Comparison of ENCODE assay signal across 21 cellular contexts in the genomic region with DNA sequence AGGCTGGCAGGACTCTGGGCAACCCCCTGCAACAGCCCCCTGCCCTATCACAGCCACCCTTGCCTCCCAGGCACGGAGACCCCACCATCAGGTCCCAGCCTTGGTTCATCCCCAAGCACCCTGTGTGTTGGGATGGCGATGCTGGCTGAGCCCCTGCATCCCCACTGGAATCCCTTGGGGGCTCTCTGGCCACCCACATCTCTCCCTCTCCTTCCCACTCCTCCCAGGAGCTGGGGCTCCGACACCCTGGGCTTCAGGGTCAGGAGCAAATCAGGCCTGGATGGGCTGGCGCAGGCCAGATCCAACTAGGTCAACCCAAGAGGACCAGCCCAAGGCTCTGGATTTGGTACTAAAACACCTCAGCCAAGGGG. TPM values are rescaled to one million over a fixed set of nuclear protein-coding genes. Genes with fewer than 3 reads are reported as not detected.
DNase-seq lines count a peak whose midpoint lies in the region; ATAC-seq and TF ChIP-seq lines count a peak whose summit lies in the region.
"Had no signal": no experiment of that assay in that cellular context is flagged by ENCODE, and none has a peak within 500 bp of the region (broad histone marks: within the 10 kb centered on the region; RNA-seq: fewer than 3 reads in every experiment).

No MANE protein-coding gene starts in this region.

- no peaks in the 10 kb centered on the region for H3K4me1 ChIP-seq in endodermal cell (ENCODE audit: control insufficient read depth, insufficient read depth, low read length)
- H3K4me1 ChIP-seq in CD4-positive, alpha-beta memory T cell (ENCODE audit: insufficient read depth, low read length): no peaks in the 10 kb centered on the region

- WGBS in endodermal cell (ENCODE audit: insufficient coverage in 1 of 2, insufficient read length in 1 of 2), 2 experiments: 70% methylated on average over 4 of the region's 4 CpGs; no CpG with 5 or more reads in 1 of the 2 experiments

- H3K9me3 ChIP-seq in endodermal cell (ENCODE audit: control insufficient read depth, low read length): no peaks in the 10 kb centered on the region
- H3K9me3 ChIP-seq in CD4-positive, alpha-beta memory T cell (ENCODE audit: control insufficient read depth in 1 of 2, low read length in 2 of 2): no peaks in the 10 kb centered on the region

- peak; percentile 5 for DNase-seq in activated CD4-positive, alpha-beta memory T cell treated with anti-CD3 and anti-CD28 coated beads, Interleukin-2, amount 10 ng/mL, durations not matched to agents 7 days and 5 days
- no peak for DNase-seq in activated CD4-positive, alpha-beta memory T cell treated with anti-CD3 and anti-CD28 coated beads for 36 hours
- DNase-seq in activated T-helper 2 cell treated with anti-CD3 and anti-CD28 coated beads, Interferon-gamma antibody, Interleukin-2, Interleukin-4, amounts not matched to agents 10 μg/mL and 5 μg/mL and 100 μg/mL, durations not matched to agents 14 hours and 24 hours and 36 hours (ENCODE audit: low spot score): peak; percentile 2
- DNase-seq in endodermal cell (peak; percentile 30), osteocyte (ENCODE audit: extremely low spot score, unreplicated experiment) (peak; percentile 19), NCI-H2171 (lab: John Stamatoyannopoulos, UW) (no peak)
- no peak for DNase-seq in CD4-positive, alpha-beta memory T cell
- DNase-seq: CD4-positive, CD25-positive, alpha-beta regulatory T cell; DMS 273 treated with DMSO at 0.1 percent for 48 hours; DMS79; EL; GDM1; GOT3; HCEC 1CT had no signal

- H3K27me3 ChIP-seq in endodermal cell (ENCODE audit: control insufficient read depth, insufficient read depth, low read length, poor library complexity, severe bottlenecking): no peaks in the 10 kb centered on the region
- no peaks in the 10 kb centered on the region for H3K27me3 ChIP-seq in CD4-positive, alpha-beta memory T cell (ENCODE audit: insufficient read depth, low read length)

- CTCF ChIA-PET in activated CD4-positive, alpha-beta memory T cell treated with anti-CD3 and anti-CD28 coated beads, Interleukin-2, amount 10 ng/mL, durations not matched to agents 7 days and 5 days (lab: Charles Lee): no interaction called here
- CTCF ChIA-PET in activated CD4-positive, alpha-beta memory T cell treated with anti-CD3 and anti-CD28 coated beads for 36 hours (lab: Charles Lee): no interaction called here
- CTCF ChIA-PET in CD4-positive, alpha-beta memory T cell (lab: Charles Lee; ENCODE audit: partially characterized antibody): no interaction called here

- intact Hi-C loops in activated CD4-positive, alpha-beta memory T cell treated with anti-CD3 and anti-CD28 coated beads for 36 hours (cut with micrococcal nuclease): no loop called here
- intact Hi-C loops in activated T-helper 2 cell treated with anti-CD3 and anti-CD28 coated beads, Interferon-gamma antibody, Interleukin-2, Interleukin-4, amounts not matched to agents 10 μg/mL and 5 μg/mL and 100 μg/mL, durations not matched to agents 14 hours and 24 hours and 36 hours (cut with micrococcal nuclease): no loop called here
- intact Hi-C loops in CD4-positive, alpha-beta memory T cell (cut with micrococcal nuclease): no loop called here

- ATAC-seq in GM21390 (IDR thresholded peaks at IDR 0.05; ENCODE audit: unreplicated experiment): no peak
- ATAC-seq: GM12878 had no signal

- no peaks in the 10 kb centered on the region for H3K36me3 ChIP-seq in endodermal cell (ENCODE audit: control insufficient read depth, insufficient read depth, low read length)
- H3K36me3 ChIP-seq in CD4-positive, alpha-beta memory T cell (ENCODE audit: insufficient read depth, low read length): no peaks in the 10 kb centered on the region
- H3K36me3 ChIP-seq: BLaER1 had no signal

- no peaks in the 10 kb centered on the region for H3K4me1 Mint-ChIP-seq in activated CD4-positive, alpha-beta memory T cell treated with anti-CD3 and anti-CD28 coated beads, Interleukin-2, amount 10 ng/mL, durations not matched to agents 7 days and 5 days
- no peaks in the 10 kb centered on the region for H3K4me1 Mint-ChIP-seq in activated CD4-positive, alpha-beta memory T cell treated with anti-CD3 and anti-CD28 coated beads for 36 hours (ENCODE audit: low read depth)
- H3K4me1 Mint-ChIP-seq in activated T-helper 2 cell treated with anti-CD3 and anti-CD28 coated beads, Interferon-gamma antibody, Interleukin-2, Interleukin-4, amounts not matched to agents 10 μg/mL and 5 μg/mL and 100 μg/mL, durations not matched to agents 14 hours and 24 hours and 36 hours (ENCODE audit: low read depth): no peaks in the 10 kb centered on the region
- H3K4me1 Mint-ChIP-seq in endodermal cell (no peaks in the 10 kb centered on the region), osteocyte (ENCODE audit: unreplicated experiment) (no peaks in the 10 kb centered on the region)
- H3K4me1 Mint-ChIP-seq in CD4-positive, alpha-beta memory T cell: peaks cover 0 to 4% (median 0%) of the 10 kb centered on the region in 4 donors
- H3K4me1 Mint-ChIP-seq: B cell; CD4-positive, CD25-positive, alpha-beta regulatory T cell; CD8-positive, alpha-beta memory T cell had no signal

- H3K4me3 Mint-ChIP-seq in activated CD4-positive, alpha-beta memory T cell treated with anti-CD3 and anti-CD28 coated beads, Interleukin-2, amount 10 ng/mL, durations not matched to agents 7 days and 5 days: no peak overlapping the region
- H3K4me3 Mint-ChIP-seq in activated CD4-positive, alpha-beta memory T cell treated with anti-CD3 and anti-CD28 coated beads for 36 hours: no peak overlapping the region
- no peak overlapping the region for H3K4me3 Mint-ChIP-seq in activated T-helper 2 cell treated with anti-CD3 and anti-CD28 coated beads, Interferon-gamma antibody, Interleukin-2, Interleukin-4, amounts not matched to agents 10 μg/mL and 5 μg/mL and 100 μg/mL, durations not matched to agents 14 hours and 24 hours and 36 hours (ENCODE audit: low read depth)
- H3K4me3 Mint-ChIP-seq in endodermal cell (no peak overlapping the region), osteocyte (ENCODE audit: unreplicated experiment) (no peak overlapping the region)
- peak overlapping the region in 1 of 8 donors; percentile 23 for H3K4me3 Mint-ChIP-seq in CD4-positive, alpha-beta memory T cell
- H3K4me3 Mint-ChIP-seq: B cell; CD4-positive, CD25-positive, alpha-beta regulatory T cell; CD8-positive, alpha-beta memory T cell had no signal

- H3K27ac ChIP-seq in endodermal cell (ENCODE audit: low read depth, low read length): no peak overlapping the region
- no peak overlapping the region for H3K27ac ChIP-seq in CD4-positive, alpha-beta memory T cell (ENCODE audit: low read depth, low read length)
- H3K27ac ChIP-seq: 22Rv1, BLaER1, C4-2B had no signal

- no peak overlapping the region for H3K27ac Mint-ChIP-seq in activated CD4-positive, alpha-beta memory T cell treated with anti-CD3 and anti-CD28 coated beads, Interleukin-2, amount 10 ng/mL, durations not matched to agents 7 days and 5 days
- H3K27ac Mint-ChIP-seq in activated CD4-positive, alpha-beta memory T cell treated with anti-CD3 and anti-CD28 coated beads for 36 hours: no peak overlapping the region
- no peak overlapping the region for H3K27ac Mint-ChIP-seq in activated T-helper 2 cell treated with anti-CD3 and anti-CD28 coated beads, Interferon-gamma antibody, Interleukin-2, Interleukin-4, amounts not matched to agents 10 μg/mL and 5 μg/mL and 100 μg/mL, durations not matched to agents 14 hours and 24 hours and 36 hours
- no peak overlapping the region for H3K27ac Mint-ChIP-seq in endodermal cell
- no peak overlapping the region for H3K27ac Mint-ChIP-seq in osteocyte (ENCODE audit: unreplicated experiment)
- H3K27ac Mint-ChIP-seq in CD4-positive, alpha-beta memory T cell: no peak overlapping the region
- H3K27ac Mint-ChIP-seq: B cell; CD8-positive, alpha-beta memory T cell had no signal

- POLR2A ChIA-PET in activated CD4-positive, alpha-beta memory T cell treated with anti-CD3 and anti-CD28 coated beads, Interleukin-2, amount 10 ng/mL, durations not matched to agents 7 days and 5 days (lab: Charles Lee): no interaction called here
- POLR2A ChIA-PET in activated CD4-positive, alpha-beta memory T cell treated with anti-CD3 and anti-CD28 coated beads for 36 hours (lab: Charles Lee): no interaction called here
- POLR2A ChIA-PET in CD4-positive, alpha-beta memory T cell (lab: Charles Lee; ENCODE audit: partially characterized antibody): no interaction called here

- peaks cover 5% of the 10 kb centered on the region for H3K36me3 Mint-ChIP-seq in activated CD4-positive, alpha-beta memory T cell treated with anti-CD3 and anti-CD28 coated beads, Interleukin-2, amount 10 ng/mL, durations not matched to agents 7 days and 5 days (ENCODE audit: low read depth)
- no peaks in the 10 kb centered on the region for H3K36me3 Mint-ChIP-seq in activated CD4-positive, alpha-beta memory T cell treated with anti-CD3 and anti-CD28 coated beads for 36 hours
- H3K36me3 Mint-ChIP-seq in activated T-helper 2 cell treated with anti-CD3 and anti-CD28 coated beads, Interferon-gamma antibody, Interleukin-2, Interleukin-4, amounts not matched to agents 10 μg/mL and 5 μg/mL and 100 μg/mL, durations not matched to agents 14 hours and 24 hours and 36 hours (ENCODE audit: low read depth): no peaks in the 10 kb centered on the region
- H3K36me3 Mint-ChIP-seq in endodermal cell (ENCODE audit: low read depth): peaks cover 14% of the 10 kb centered on the region
- H3K36me3 Mint-ChIP-seq in osteocyte (ENCODE audit: unreplicated experiment): peaks cover 8% of the 10 kb centered on the region
- H3K36me3 Mint-ChIP-seq in CD4-positive, alpha-beta memory T cell: no peaks in the 10 kb centered on the region

- H3K9me3 Mint-ChIP-seq in activated CD4-positive, alpha-beta memory T cell treated with anti-CD3 and anti-CD28 coated beads, Interleukin-2, amount 10 ng/mL, durations not matched to agents 7 days and 5 days: peaks cover 12% of the 10 kb centered on the region
- H3K9me3 Mint-ChIP-seq in activated CD4-positive, alpha-beta memory T cell treated with anti-CD3 and anti-CD28 coated beads for 36 hours: peaks cover 8% of the 10 kb centered on the region
- peaks cover 13% of the 10 kb centered on the region for H3K9me3 Mint-ChIP-seq in activated T-helper 2 cell treated with anti-CD3 and anti-CD28 coated beads, Interferon-gamma antibody, Interleukin-2, Interleukin-4, amounts not matched to agents 10 μg/mL and 5 μg/mL and 100 μg/mL, durations not matched to agents 14 hours and 24 hours and 36 hours
- H3K9me3 Mint-ChIP-seq in endodermal cell (no peaks in the 10 kb centered on the region), osteocyte (ENCODE audit: unreplicated experiment) (no peaks in the 10 kb centered on the region)
- peaks cover 0 to 3% (median 1%) of the 10 kb centered on the region in 8 donors for H3K9me3 Mint-ChIP-seq in CD4-positive, alpha-beta memory T cell

- H3K4me3 ChIP-seq in endodermal cell (ENCODE audit: low read length): no peak overlapping the region
- H3K4me3 ChIP-seq in CD4-positive, alpha-beta memory T cell (ENCODE audit: low read length in 2 of 2): no peak overlapping the region
- H3K4me3 ChIP-seq: BLaER1, GM12878 had no signal

- TF ChIP-seq CTCF in endodermal cell (conservative IDR thresholded peaks at IDR 0.05) (no peak), osteocyte (IDR thresholded peaks at IDR 0.05) (no peak)

- H3K9ac ChIP-seq in endodermal cell (ENCODE audit: extremely low read depth, low read length, poor library complexity, severe bottlenecking): no peak overlapping the region
- H3K9ac ChIP-seq: BLaER1 had no signal

- H3K27me3 Mint-ChIP-seq in activated CD4-positive, alpha-beta memory T cell treated with anti-CD3 and anti-CD28 coated beads, Interleukin-2, amount 10 ng/mL, durations not matched to agents 7 days and 5 days: peaks cover under 1% of the 10 kb centered on the region
- H3K27me3 Mint-ChIP-seq in activated CD4-positive, alpha-beta memory T cell treated with anti-CD3 and anti-CD28 coated beads for 36 hours: no peaks in the 10 kb centered on the region
- H3K27me3 Mint-ChIP-seq in activated T-helper 2 cell treated with anti-CD3 and anti-CD28 coated beads, Interferon-gamma antibody, Interleukin-2, Interleukin-4, amounts not matched to agents 10 μg/mL and 5 μg/mL and 100 μg/mL, durations not matched to agents 14 hours and 24 hours and 36 hours (ENCODE audit: low read depth): peaks cover 3% of the 10 kb centered on the region
- H3K27me3 Mint-ChIP-seq in endodermal cell (ENCODE audit: insufficient read depth) (no peaks in the 10 kb centered on the region), osteocyte (ENCODE audit: unreplicated experiment) (no peaks in the 10 kb centered on the region)
- H3K27me3 Mint-ChIP-seq in CD4-positive, alpha-beta memory T cell: peaks cover 0 to 2% of the 10 kb centered on the region in 2 donors
- H3K27me3 Mint-ChIP-seq: CD4-positive, CD25-positive, alpha-beta regulatory T cell had no signal

RNA-seq across cellular contexts. Expression of gene COL6A1, which starts 25.9 kb away (rescaled TPM):
- under 1 TPM; 0.08 to 0.33 TPM for total RNA-seq in activated CD4-positive, alpha-beta memory T cell treated with anti-CD3 and anti-CD28 coated beads, Interleukin-2, amount 10 ng/mL, durations not matched to agents 7 days and 5 days
- total RNA-seq in activated CD4-positive, alpha-beta memory T cell treated with anti-CD3 and anti-CD28 coated beads for 36 hours: under 1 TPM; 0.39 to 0.40 TPM
- total RNA-seq in activated T-helper 2 cell treated with anti-CD3 and anti-CD28 coated beads, Interferon-gamma antibody, Interleukin-2, Interleukin-4, amounts not matched to agents 10 μg/mL and 5 μg/mL and 100 μg/mL, durations not matched to agents 14 hours and 24 hours and 36 hours: 0.23 and 0.37 TPM in 2 replicates
- 100 to 1,000 TPM; 232 to 407 TPM for total RNA-seq in endodermal cell
- polyA plus RNA-seq in endodermal cell (2013, experiment 1 of 2): 172 TPM
- 154 TPM for polyA plus RNA-seq in endodermal cell (2013, experiment 2 of 2)
- total RNA-seq in osteocyte: 1,503 and 1,582 TPM in 2 replicates
- total RNA-seq in CD4-positive, alpha-beta memory T cell: 1 to 10 TPM; 5.2 to 6.0 TPM
- under 1 TPM in 1 of 2 donors, not detected in 1; 0.87 TPM for polyA plus RNA-seq in CD4-positive, alpha-beta memory T cell

Comparison
In these comparisons a context has a peak if more than half of its experiments do, and no peak if none do; other contexts are left out.
1. DNase-seq: peak in activated CD4-positive, alpha-beta memory T cell treated with anti-CD3 and anti-CD28 coated beads, Interleukin-2, amount 10 ng/mL, durations not matched to agents 7 days and 5 days (single experiment), activated T-helper 2 cell treated with anti-CD3 and anti-CD28 coated beads, Interferon-gamma antibody, Interleukin-2, Interleukin-4, amounts not matched to agents 10 μg/mL and 5 μg/mL and 100 μg/mL, durations not matched to agents 14 hours and 24 hours and 36 hours (single experiment), endodermal cell (single experiment) and osteocyte (single experiment); none in activated CD4-positive, alpha-beta memory T cell treated with anti-CD3 and anti-CD28 coated beads for 36 hours (single experiment), NCI-H2171 (single experiment) and CD4-positive, alpha-beta memory T cell (0 of 5).
2. RNA of gene COL6A1, which starts 25.9 kb away (total RNA-seq): 1,503 to 1,582 TPM in osteocyte and 232 to 407 TPM in endodermal cell; 5.2 to 6.0 TPM in CD4-positive, alpha-beta memory T cell, 0.39 to 0.40 TPM in activated CD4-positive, alpha-beta memory T cell treated with anti-CD3 and anti-CD28 coated beads for 36 hours, 0.23 to 0.37 TPM in activated T-helper 2 cell treated with anti-CD3 and anti-CD28 coated beads, Interferon-gamma antibody, Interleukin-2, Interleukin-4, amounts not matched to agents 10 μg/mL and 5 μg/mL and 100 μg/mL, durations not matched to agents 14 hours and 24 hours and 36 hours and 0.08 to 0.33 TPM in activated CD4-positive, alpha-beta memory T cell treated with anti-CD3 and anti-CD28 coated beads, Interleukin-2, amount 10 ng/mL, durations not matched to agents 7 days and 5 days; every median in the first group is over 10 times any median in the second.